In the genomic region with DNA sequence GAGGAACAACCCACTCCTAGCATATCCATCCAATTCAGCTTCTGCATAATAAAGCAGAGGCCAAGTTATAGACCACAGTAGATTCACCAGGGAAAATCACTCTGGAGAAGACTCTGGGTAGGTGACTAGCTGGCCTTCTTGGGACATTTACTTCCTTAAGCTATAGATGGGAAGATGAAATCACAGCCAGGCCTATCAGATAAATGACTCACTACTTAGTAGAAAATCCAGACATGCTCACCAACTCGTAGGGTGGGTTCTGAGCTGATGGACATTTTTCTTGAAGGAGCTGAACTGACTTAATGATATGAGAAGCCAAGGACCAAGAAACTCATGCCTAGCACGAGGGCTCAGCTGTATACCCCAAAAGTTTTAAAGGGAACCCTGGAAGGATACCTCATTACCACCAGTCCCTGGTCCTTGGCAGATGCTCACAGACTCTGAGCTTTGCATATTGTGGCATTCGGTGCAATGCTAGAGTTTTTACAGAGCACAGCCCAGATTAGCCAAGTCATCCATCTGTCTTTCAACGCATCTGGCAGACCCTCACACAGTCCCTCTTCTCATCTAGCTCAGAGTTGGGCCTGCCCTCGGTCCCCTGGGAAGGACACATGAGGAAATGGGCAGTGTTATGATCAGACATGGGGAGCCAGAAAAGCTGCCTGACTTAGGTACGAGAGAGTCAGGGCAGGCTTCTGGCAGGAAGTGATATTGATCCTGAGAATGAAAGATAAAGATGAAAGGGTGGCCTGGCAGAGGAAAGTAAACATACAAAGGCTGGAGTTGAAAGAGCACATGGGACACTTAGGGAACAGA, we compare ENCODE assay signal across 1 cellular context.
TF ChIP-seq lines count a peak whose summit lies in the region.

No MANE protein-coding gene starts in this region.

TF ChIP-seq in HepG2, 621 proteins besides CTCF, POLR2A, EP300 and RAD21 (continued from another document and continues in another):
- TF ChIP-seq KDM3A (CRISPR knock-in tag; IDR thresholded peaks at IDR 0.05; ENCODE audit: low read depth) (peak; percentile 83; the same call in 1 of the 2 replicates), GZF1 (CRISPR knock-in tag; IDR thresholded peaks at IDR 0.05) (no peak), CERS6 (CRISPR knock-in tag; IDR thresholded peaks at IDR 0.05) (no peak), MATR3 (CRISPR knock-in tag; IDR thresholded peaks at IDR 0.05) (no peak), MBNL3 (CRISPR knock-in tag; conservative IDR thresholded peaks at IDR 0.05) (no peak), ZNF761 (CRISPR knock-in tag; conservative IDR thresholded peaks at IDR 0.05) (0 out of 2 replicates have a peak, but pooled peaks have one; percentile 65), ZNF746 (CRISPR knock-in tag; IDR thresholded peaks at IDR 0.05) (peak; percentile 66; the same call in 1 of the 2 replicates), NCOA5 (CRISPR knock-in tag; IDR thresholded peaks at IDR 0.05) (no peak), FOXM1 (CRISPR knock-in tag; IDR thresholded peaks at IDR 0.05) (no peak), LBX2 (CRISPR knock-in tag; IDR thresholded peaks at IDR 0.05; ENCODE audit: borderline replicate concordance) (no peak), PITX1 (CRISPR knock-in tag; IDR thresholded peaks at IDR 0.05) (peak; percentile 93), SMAD9 (CRISPR knock-in tag; IDR thresholded peaks at IDR 0.05) (no peak), RBAK (CRISPR knock-in tag; IDR thresholded peaks at IDR 0.05) (no peak), ATF7-NPFF (CRISPR knock-in tag; IDR thresholded peaks at IDR 0.05; ENCODE audit: low read depth) (no peak), FOXP1 (IDR thresholded peaks at IDR 0.05) (no peak), FOXP1 (CRISPR knock-in tag; IDR thresholded peaks at IDR 0.05) (peak; percentile 80), SIN3A (IDR thresholded peaks at IDR 0.05; ENCODE audit: borderline replicate concordance, low read depth, low read length) (no peak), TRAFD1 (CRISPR knock-in tag; IDR thresholded peaks at IDR 0.05; ENCODE audit: borderline replicate concordance) (no peak), MAFK (conservative IDR thresholded peaks at IDR 0.05 in 1 of 2, IDR thresholded peaks at IDR 0.05 in 1 of 2; ENCODE audit: low read length in 2 of 2) (no peak), ATF2 (CRISPR knock-in tag; IDR thresholded peaks at IDR 0.05) (peak; percentile 74), AKNA (CRISPR knock-in tag; IDR thresholded peaks at IDR 0.05; ENCODE audit: borderline replicate concordance) (no peak), CBX2 (IDR thresholded peaks at IDR 0.05; ENCODE audit: low read depth, low read length) (no peak), CBX2 (CRISPR knock-in tag; IDR thresholded peaks at IDR 0.05; ENCODE audit: low read depth) (no peak), ZBTB3 (CRISPR knock-in tag; IDR thresholded peaks at IDR 0.05; ENCODE audit: borderline replicate concordance, low read depth) (no peak), KAT7 (CRISPR knock-in tag; IDR thresholded peaks at IDR 0.05; ENCODE audit: borderline replicate concordance) (peak; percentile 73; the same call in 1 of the 2 replicates), MEIS2 (CRISPR knock-in tag; IDR thresholded peaks at IDR 0.05) (no peak; the same call in none of the 2 replicates), ZNF672 (CRISPR knock-in tag; IDR thresholded peaks at IDR 0.05) (no peak), KLF16 (CRISPR knock-in tag; IDR thresholded peaks at IDR 0.05) (peak in 1 of 2 experiments; percentile 81; a peak in 1 of 4 replicates), ZBTB26 (CRISPR knock-in tag; IDR thresholded peaks at IDR 0.05; ENCODE audit: borderline replicate concordance) (peak; percentile 46; the same call in 1 of the 2 replicates)
- TF ChIP-seq, protein P1, sequence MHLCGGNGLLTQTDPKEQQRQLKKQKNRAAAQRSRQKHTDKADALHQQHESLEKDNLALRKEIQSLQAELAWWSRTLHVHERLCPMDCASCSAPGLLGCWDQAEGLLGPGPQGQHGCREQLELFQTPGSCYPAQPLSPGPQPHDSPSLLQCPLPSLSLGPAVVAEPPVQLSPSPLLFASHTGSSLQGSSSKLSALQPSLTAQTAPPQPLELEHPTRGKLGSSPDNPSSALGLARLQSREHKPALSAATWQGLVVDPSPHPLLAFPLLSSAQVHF (CRISPR knock-in tag; IDR thresholded peaks at IDR 0.05) = no peak
- TF ChIP-seq, protein P2, sequence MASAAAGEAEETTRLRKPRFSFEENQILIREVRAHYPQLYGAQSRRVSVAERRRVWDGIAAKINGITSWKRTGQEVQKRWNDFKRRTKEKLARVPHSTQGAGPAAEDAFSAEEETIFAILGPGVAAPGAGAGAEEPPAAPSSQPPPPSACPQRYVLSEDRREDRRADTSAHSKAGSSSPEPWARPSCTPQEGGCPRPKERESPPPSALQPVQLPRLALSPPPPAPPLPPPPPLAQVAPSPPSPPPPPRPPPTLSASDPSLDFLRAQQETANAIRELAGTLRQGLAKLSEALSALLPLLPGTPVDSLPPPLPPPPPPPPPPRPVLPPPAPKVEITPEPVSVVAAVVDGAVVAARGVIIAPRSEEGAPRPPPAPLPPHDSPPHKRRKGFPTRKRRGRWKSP (CRISPR knock-in tag; IDR thresholded peaks at IDR 0.05) = peak; percentile 74; the same call in 1 of the 2 replicates
- TF ChIP-seq, protein P3, sequence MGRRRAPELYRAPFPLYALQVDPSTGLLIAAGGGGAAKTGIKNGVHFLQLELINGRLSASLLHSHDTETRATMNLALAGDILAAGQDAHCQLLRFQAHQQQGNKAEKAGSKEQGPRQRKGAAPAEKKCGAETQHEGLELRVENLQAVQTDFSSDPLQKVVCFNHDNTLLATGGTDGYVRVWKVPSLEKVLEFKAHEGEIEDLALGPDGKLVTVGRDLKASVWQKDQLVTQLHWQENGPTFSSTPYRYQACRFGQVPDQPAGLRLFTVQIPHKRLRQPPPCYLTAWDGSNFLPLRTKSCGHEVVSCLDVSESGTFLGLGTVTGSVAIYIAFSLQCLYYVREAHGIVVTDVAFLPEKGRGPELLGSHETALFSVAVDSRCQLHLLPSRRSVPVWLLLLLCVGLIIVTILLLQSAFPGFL (CRISPR knock-in tag; IDR thresholded peaks at IDR 0.05) = no peak
- TF ChIP-seq, protein P4, sequence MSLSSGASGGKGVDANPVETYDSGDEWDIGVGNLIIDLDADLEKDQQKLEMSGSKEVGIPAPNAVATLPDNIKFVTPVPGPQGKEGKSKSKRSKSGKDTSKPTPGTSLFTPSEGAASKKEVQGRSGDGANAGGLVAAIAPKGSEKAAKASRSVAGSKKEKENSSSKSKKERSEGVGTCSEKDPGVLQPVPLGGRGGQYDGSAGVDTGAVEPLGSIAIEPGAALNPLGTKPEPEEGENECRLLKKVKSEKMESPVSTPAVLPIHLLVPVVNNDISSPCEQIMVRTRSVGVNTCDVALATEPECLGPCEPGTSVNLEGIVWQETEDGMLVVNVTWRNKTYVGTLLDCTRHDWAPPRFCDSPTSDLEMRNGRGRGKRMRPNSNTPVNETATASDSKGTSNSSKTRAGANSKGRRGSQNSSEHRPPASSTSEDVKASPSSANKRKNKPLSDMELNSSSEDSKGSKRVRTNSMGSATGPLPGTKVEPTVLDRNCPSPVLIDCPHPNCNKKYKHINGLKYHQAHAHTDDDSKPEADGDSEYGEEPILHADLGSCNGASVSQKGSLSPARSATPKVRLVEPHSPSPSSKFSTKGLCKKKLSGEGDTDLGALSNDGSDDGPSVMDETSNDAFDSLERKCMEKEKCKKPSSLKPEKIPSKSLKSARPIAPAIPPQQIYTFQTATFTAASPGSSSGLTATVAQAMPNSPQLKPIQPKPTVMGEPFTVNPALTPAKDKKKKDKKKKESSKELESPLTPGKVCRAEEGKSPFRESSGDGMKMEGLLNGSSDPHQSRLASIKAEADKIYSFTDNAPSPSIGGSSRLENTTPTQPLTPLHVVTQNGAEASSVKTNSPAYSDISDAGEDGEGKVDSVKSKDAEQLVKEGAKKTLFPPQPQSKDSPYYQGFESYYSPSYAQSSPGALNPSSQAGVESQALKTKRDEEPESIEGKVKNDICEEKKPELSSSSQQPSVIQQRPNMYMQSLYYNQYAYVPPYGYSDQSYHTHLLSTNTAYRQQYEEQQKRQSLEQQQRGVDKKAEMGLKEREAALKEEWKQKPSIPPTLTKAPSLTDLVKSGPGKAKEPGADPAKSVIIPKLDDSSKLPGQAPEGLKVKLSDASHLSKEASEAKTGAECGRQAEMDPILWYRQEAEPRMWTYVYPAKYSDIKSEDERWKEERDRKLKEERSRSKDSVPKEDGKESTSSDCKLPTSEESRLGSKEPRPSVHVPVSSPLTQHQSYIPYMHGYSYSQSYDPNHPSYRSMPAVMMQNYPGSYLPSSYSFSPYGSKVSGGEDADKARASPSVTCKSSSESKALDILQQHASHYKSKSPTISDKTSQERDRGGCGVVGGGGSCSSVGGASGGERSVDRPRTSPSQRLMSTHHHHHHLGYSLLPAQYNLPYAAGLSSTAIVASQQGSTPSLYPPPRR (CRISPR knock-in tag; IDR thresholded peaks at IDR 0.05; ENCODE audit: borderline replicate concordance) = peak; percentile 97
